In genomic region chr5:109844695-109845094, GRCh38 we compare ENCODE assay signal across 17 cellular contexts.
DNase-seq lines count a peak whose midpoint lies in the region; ATAC-seq, FAIRE-seq and TF ChIP-seq lines count a peak whose summit lies in the region.
"Had no signal": no experiment of that assay in that cellular context is flagged by ENCODE, and none has a peak within 500 bp of the region (broad histone marks: within the 10 kb centered on the region; RNA-seq: fewer than 3 reads in every experiment).

No MANE protein-coding gene starts in this region.

- no peak for TF ChIP-seq POLR2A in H54 (IDR thresholded peaks at IDR 0.05; ENCODE audit: low read depth, low read length)

- TF ChIP-seq CTCF in astrocyte of the spinal cord (IDR thresholded peaks at IDR 0.05; ENCODE audit: low read depth, low read length) (no peak), fibroblast of villous mesenchyme (IDR thresholded peaks at IDR 0.05; ENCODE audit: insufficient read depth, low read depth, low read length) (no peak)

- no peak for DNase-seq in H54 (ENCODE audit: insufficient read length, low spot score)
- peak; percentile 53 for DNase-seq in astrocyte of the spinal cord (ENCODE audit: low read depth, low spot score)
- peak; percentile 66 for DNase-seq in fibroblast of villous mesenchyme (ENCODE audit: low read depth)
- DNase-seq in cerebellar cortex (ENCODE audit: low spot score): no peak
- DNase-seq in central memory CD4-positive, alpha-beta T cell: no peak
- DNase-seq: activated CD4-positive, alpha-beta T cell treated with anti-CD3 and anti-CD28 coated beads for 36 hours; body of pancreas; esophagus squamous epithelium; left cardiac atrium; NCI-H1436; stimulated activated CD4-positive, alpha-beta T cell treated with anti-CD3 and anti-CD28 coated beads, Interleukin-15, amount 100 ng/mL, for 24 hours; stimulated activated naive B cell treated with anti-CD40 and anti-IgM and Interleukin-4, amounts not matched to agents 10 μg/mL and 1 μg/mL and 100 μg/mL, for 72 hours; T-helper 9 cell; tibial artery had no signal

- no peaks in the 10 kb centered on the region for H3K27me3 ChIP-seq in skeletal muscle satellite cell (ENCODE audit: control insufficient read depth, insufficient read depth, low read length)
- H3K27me3 ChIP-seq: body of pancreas, esophagus squamous epithelium, tibial artery had no signal

- peaks cover 10% of the 10 kb centered on the region for H3K4me1 ChIP-seq in skeletal muscle satellite cell (ENCODE audit: control insufficient read depth, insufficient read depth, low read length)
- H3K4me1 ChIP-seq: body of pancreas, esophagus squamous epithelium, tibial artery had no signal

- no peak overlapping the region for H3K4me3 ChIP-seq in astrocyte of the spinal cord (ENCODE audit: low read depth, low read length)
- no peak overlapping the region for H3K4me3 ChIP-seq in fibroblast of villous mesenchyme (ENCODE audit: low read depth, low read length)
- no peak overlapping the region for H3K4me3 ChIP-seq in skeletal muscle satellite cell (ENCODE audit: low read length)
- H3K4me3 ChIP-seq: body of pancreas, esophagus squamous epithelium, tibial artery had no signal

- H3K4me2 ChIP-seq in skeletal muscle satellite cell (ENCODE audit: low read length): no peak overlapping the region

- H3K36me3 ChIP-seq in skeletal muscle satellite cell (ENCODE audit: insufficient read depth, low read length): peaks cover 44% of the 10 kb centered on the region

- H3K9me3 ChIP-seq in skeletal muscle satellite cell (replicated peaks; ENCODE audit: low read length): no peaks in the 10 kb centered on the region
- H3K9me3 ChIP-seq: body of pancreas, esophagus squamous epithelium, tibial artery had no signal

- peak; percentile 64 for FAIRE-seq in H54 (lab: Jason Lieb, UNC)

- in situ Hi-C loops in astrocyte of the spinal cord (cut with HindIII; ENCODE audit: low sequenced_read_pairs): no loop called here

- ATAC-seq in activated CD4-positive, CD25-positive, alpha-beta regulatory T cell treated with anti-CD3 and anti-CD28 coated beads, Interleukin-2, amount 50 U/mL, for 24 hours: no peak
- no peak for ATAC-seq in GM18868 (IDR thresholded peaks at IDR 0.05; ENCODE audit: unreplicated experiment)
- ATAC-seq: activated CD4-positive, alpha-beta T cell treated with anti-CD3 and anti-CD28 coated beads for 36 hours; body of pancreas; left cardiac atrium; stimulated activated naive B cell treated with anti-CD40 and anti-IgM and Interleukin-4, amounts not matched to agents 10 μg/mL and 1 μg/mL and 100 μg/mL, for 72 hours had no signal

- peak overlapping the region; percentile 17 for H3K9ac ChIP-seq in skeletal muscle satellite cell (ENCODE audit: low read depth, low read length)

Comparison
In these comparisons a context has a peak if more than half of its experiments do, and no peak if none do; other contexts are left out.
1. DNase-seq: peak in astrocyte of the spinal cord (single experiment) and fibroblast of villous mesenchyme (single experiment); none in H54 (single experiment), cerebellar cortex (single experiment) and central memory CD4-positive, alpha-beta T cell (single experiment).